Comparison of ENCODE assay signal across 26 cellular contexts in genomic region chr11:1360835-1361357, GRCh38. TPM values are rescaled to one million over a fixed set of nuclear protein-coding genes. Genes with fewer than 3 reads are reported as not detected.
"Had no signal": no experiment of that assay in that cellular context is flagged by ENCODE, and none has a peak within 500 bp of the region (broad histone marks: within the 10 kb centered on the region; RNA-seq: fewer than 3 reads in every experiment).

No MANE protein-coding gene starts in this region.

- H3K9me3 ChIP-seq: gastrocnemius medialis, ovary, psoas muscle, vagina had no signal

- H3K4me3 ChIP-seq: dorsolateral prefrontal cortex, gastrocnemius medialis, heart left ventricle, lower lobe of right lung, ovary, psoas muscle, skin epidermis, spleen, thoracic aorta, tibial nerve, vagina had no signal

- H3K27ac ChIP-seq: dorsolateral prefrontal cortex, gastrocnemius medialis, heart left ventricle, lower lobe of right lung, ovary, psoas muscle, skin epidermis, spleen, thoracic aorta, tibial nerve, vagina had no signal

- ATAC-seq: gastrocnemius medialis; heart left ventricle; left colon; left ventricle myocardium superior; lower lobe of right lung; naive thymus-derived CD8-positive, alpha-beta T cell; psoas muscle; right cardiac atrium; stimulated activated memory B cell treated with anti-CD40 and anti-IgM and Interleukin-4, amounts not matched to agents 10 μg/mL and 1 μg/mL and 100 μg/mL, for 72 hours had no signal

- H3K36me3 ChIP-seq: gastrocnemius medialis, heart left ventricle, lower lobe of right lung, ovary, spleen, thoracic aorta, tibial nerve, vagina had no signal

- H3K4me1 ChIP-seq: gastrocnemius medialis, lower lobe of right lung, psoas muscle, tibial nerve, vagina had no signal

- H3K27me3 ChIP-seq: dorsolateral prefrontal cortex, heart left ventricle, ovary, tibial nerve, vagina had no signal

- DNase-seq: effector CD4-positive, alpha-beta T cell; foreskin fibroblast; gastrocnemius medialis; heart left ventricle; hippocampal formation; immature natural killer cell; islet precursor cell; kidney glomerular epithelial cell; left colon; left ventricle myocardium superior; lower lobe of right lung; naive thymus-derived CD8-positive, alpha-beta T cell; nephron progenitor cell; occipital lobe; ovary; spleen; stimulated activated CD4-positive, alpha-beta T cell treated with anti-CD3 and anti-CD28 coated beads, Interleukin-4, amount 100 ng/mL, for 4 hours had no signal

- FAIRE-seq: colon had no signal

RNA-seq across cellular contexts. Expression of gene BRSK2, which starts 28.8 kb away (rescaled TPM):
- polyA plus RNA-seq: naive thymus-derived CD8-positive, alpha-beta T cell had no signal
